Comparison of ENCODE assay signal across 14 cellular contexts in genomic region chr14:65079788-65080187, GRCh38. TPM values are rescaled to one million over a fixed set of nuclear protein-coding genes. Genes with fewer than 3 reads are reported as not detected.
DNase-seq lines count a peak whose midpoint lies in the region; ATAC-seq and TF ChIP-seq lines count a peak whose summit lies in the region.
"Had no signal": no experiment of that assay in that cellular context is flagged by ENCODE, and none has a peak within 500 bp of the region (broad histone marks: within the 10 kb centered on the region; RNA-seq: fewer than 3 reads in every experiment).

No MANE protein-coding gene starts in this region.

- intact Hi-C loops in left ventricle myocardium inferior (cut with micrococcal nuclease), result no loop called here
- intact Hi-C loops in Right ventricle myocardium inferior (cut with DNase I), result no loop called here
- intact Hi-C loops in vagina (cut with DNase I), result no loop called here

- H3K27ac ChIP-seq in left ventricle myocardium inferior (replicated peaks), result peak overlapping the region; percentile 75
- H3K27ac ChIP-seq in esophagus (ENCODE audit: low read depth in 2 of 2, low read length in 1 of 2), result peak overlapping the region; percentile 73 to 81
- H3K27ac ChIP-seq in neutrophil, result peak overlapping the region; percentile 92
- peak overlapping the region; percentile 74 for H3K27ac ChIP-seq in vagina

- no peak overlapping the region for H3K4me3 ChIP-seq in left ventricle myocardium inferior
- H3K4me3 ChIP-seq in esophagus (ENCODE audit: low read depth in 1 of 2, low read length in 2 of 2), result no peak overlapping the region
- peak overlapping the region in 1 of 2 experiments; percentile 45 for H3K4me3 ChIP-seq in neutrophil (ENCODE audit: low read depth in 1 of 2, low read length in 1 of 2)
- no peak overlapping the region for H3K4me3 ChIP-seq in vagina
- H3K4me3 ChIP-seq: GM12878 had no signal

- no peak for ATAC-seq in Right ventricle myocardium inferior
- ATAC-seq: GM12878 had no signal

- H3K9me3 ChIP-seq in left ventricle myocardium inferior (replicated peaks) (no peaks in the 10 kb centered on the region), esophagus (ENCODE audit: control insufficient read depth in 2 of 2, insufficient read depth in 1 of 2, low read depth in 1 of 2, low read length in 1 of 2) (no peaks in the 10 kb centered on the region), neutrophil (no peaks in the 10 kb centered on the region), vagina (no peaks in the 10 kb centered on the region)

- no peak for TF ChIP-seq CTCF in left ventricle myocardium inferior (IDR thresholded peaks at IDR 0.05; ENCODE audit: borderline replicate concordance)
- TF ChIP-seq CTCF in neutrophil (IDR thresholded peaks at IDR 0.05), result no peak
- TF ChIP-seq CTCF in vagina (IDR thresholded peaks at IDR 0.05), result no peak

- peaks cover 45% of the 10 kb centered on the region for H3K36me3 ChIP-seq in left ventricle myocardium inferior
- peaks cover 13 to 28% of the 10 kb centered on the region in 2 donors for H3K36me3 ChIP-seq in esophagus (ENCODE audit: control insufficient read depth in 2 of 2, insufficient read depth in 2 of 2, low read length in 1 of 2)
- H3K36me3 ChIP-seq in neutrophil, result peaks cover 44% of the 10 kb centered on the region
- peaks cover 0 to 29% of the 10 kb centered on the region in 2 donors for H3K36me3 ChIP-seq in vagina

- 76 to 83% methylated on average over 6 of the region's 6 CpGs for WGBS in esophagus, 2 donors

- no peak for TF ChIP-seq POLR2A in vagina (IDR thresholded peaks at IDR 0.05)

- H3K4me1 ChIP-seq in left ventricle myocardium inferior (peaks cover 94% of the 10 kb centered on the region), esophagus (ENCODE audit: control insufficient read depth in 2 of 2, insufficient read depth in 2 of 2, low read length in 1 of 2) (peaks cover 0 to 13% of the 10 kb centered on the region in 2 donors), neutrophil (ENCODE audit: control insufficient read depth in 1 of 2, insufficient read depth in 1 of 2, low read depth in 1 of 2, low read length in 1 of 2) (peaks cover 84 to 88% of the 10 kb centered on the region in 2 experiments), vagina (peaks cover 75% of the 10 kb centered on the region)

- no peak for DNase-seq in left ventricle myocardium inferior
- DNase-seq in Right ventricle myocardium inferior (ENCODE audit: missing footprints), result no peak
- no peak for DNase-seq in vagina (ENCODE audit: extremely low spot score in 2 of 2)
- DNase-seq in activated effector memory CD4-positive, alpha-beta T cell treated with anti-CD3 and anti-CD28 coated beads, Interleukin-2, amount 50 U/mL, for 16 hours, result no peak
- no peak for DNase-seq in Kasumi-1 (lab: John Stamatoyannopoulos, UW)
- DNase-seq in NCI-H2227 (lab: John Stamatoyannopoulos, UW; ENCODE audit: unreplicated experiment), result no peak
- DNase-seq: activated naive CD4-positive, alpha-beta T cell treated with anti-CD3 and anti-CD28 coated beads for 36 hours; naive B cell; NCI-H1436 treated with DMSO at 0.1 percent for 48 hours; NK-92 treated with Interleukin-12 subunit alpha and Interleukin-12 subunit beta, amount 100 ng/mL, for 24 hours; RPMI8226 had no signal

- H3K27me3 ChIP-seq in left ventricle myocardium inferior (ENCODE audit: low read depth) (no peaks in the 10 kb centered on the region), esophagus (ENCODE audit: control insufficient read depth in 1 of 2, insufficient read depth in 2 of 2, low read length in 2 of 2) (no peaks in the 10 kb centered on the region), neutrophil (no peaks in the 10 kb centered on the region), vagina (no peaks in the 10 kb centered on the region)

RNA-seq across cellular contexts. Expression of gene MAX, which starts 22.5 kb away (rescaled TPM):
- total RNA-seq in left ventricle myocardium inferior, result 81.9 TPM
- 92.1 TPM for total RNA-seq in Right ventricle myocardium inferior
- polyA plus RNA-seq in esophagus, result 10 to 100 TPM; 52.2 to 66.8 TPM
- 71.7 TPM for total RNA-seq in vagina
